Comparison of ENCODE assay signal across 8 cellular contexts in genomic region chr12:50505386-50505827, GRCh38. TPM values are rescaled to one million over a fixed set of nuclear protein-coding genes. Genes with fewer than 3 reads are reported as not detected.
DNase-seq lines count a peak whose midpoint lies in the region; ATAC-seq and TF ChIP-seq lines count a peak whose summit lies in the region.

No MANE protein-coding gene starts in this region.

- H2AFZ ChIP-seq in neuronal stem cell (ENCODE audit: low read length): peak overlapping the region; percentile 99

- DNase-seq in GM03348 (ENCODE audit: low spot score) (peak; percentile 53), LHCN-M2 (ENCODE audit: low read depth) (peak; percentile 31), foreskin fibroblast (peak in 1 of 2 donors; percentile 41), neuronal stem cell (ENCODE audit: low spot score) (peak; percentile 38), vagina (ENCODE audit: extremely low spot score in 2 of 2) (no peak), AML-193 (lab: John Stamatoyannopoulos, UW) (no peak)
- DNase-seq in activated T-cell treated with anti-CD3 and anti-CD28 coated beads, Interleukin-2, amount 50 U/mL, for 4 hours: peak; percentile 19

- TF ChIP-seq CTCF in foreskin fibroblast (IDR thresholded peaks at IDR 0.05; ENCODE audit: low read depth, low read length): no peak
- no peak for TF ChIP-seq CTCF in vagina (IDR thresholded peaks at IDR 0.05)

- H3K27ac ChIP-seq in neuronal stem cell (replicated peaks; ENCODE audit: low read length) (peak overlapping the region; percentile 74), vagina (peak overlapping the region; percentile 98)

- no peaks in the 10 kb centered on the region for H3K27me3 Mint-ChIP-seq in activated T-cell treated with anti-CD3 and anti-CD28 coated beads, Interleukin-2, amount 50 U/mL, for 4 hours (ENCODE audit: low read depth)

- H2BK120ac ChIP-seq in neuronal stem cell (ENCODE audit: low read depth, low read length): peak overlapping the region; percentile 58

- WGBS in neuronal stem cell (ENCODE audit: extremely low coverage in 2 of 2, insufficient read length in 2 of 2, insufficient replicate concordance in 1 of 2), 2 donors: no CpG with 5 or more reads among the region's 13 CpGs

- peaks cover 0 to 14% of the 10 kb centered on the region in 2 donors for H3K36me3 ChIP-seq in neuronal stem cell (replicated peaks in 1 of 2; ENCODE audit: control insufficient read depth in 2 of 2, insufficient read depth in 2 of 2, low read length in 2 of 2)
- H3K36me3 ChIP-seq in vagina: no peaks in the 10 kb centered on the region

- H3K4ac ChIP-seq in neuronal stem cell (ENCODE audit: low read length): no peak overlapping the region

- H3K9ac ChIP-seq in neuronal stem cell (ENCODE audit: low read depth, low read length, poor library complexity): peak overlapping the region; percentile 95

- H3K23ac ChIP-seq in neuronal stem cell (ENCODE audit: low read depth, low read length, poor library complexity): peak overlapping the region; percentile 98

- H2BK5ac ChIP-seq in neuronal stem cell (ENCODE audit: low read length): peak overlapping the region; percentile 87

- H3K4me1 ChIP-seq in neuronal stem cell (ENCODE audit: control insufficient read depth in 2 of 2, insufficient read depth in 1 of 2, low read depth in 1 of 2, low read length in 2 of 2) (peaks cover 1 to 12% of the 10 kb centered on the region in 2 donors), vagina (peaks cover 52% of the 10 kb centered on the region)

- intact Hi-C loops in vagina (cut with DNase I): no loop called here

- no peak overlapping the region for H4K91ac ChIP-seq in neuronal stem cell (ENCODE audit: low read depth, low read length, poor library complexity)

- peaks cover 46% of the 10 kb centered on the region for H3K4me1 Mint-ChIP-seq in activated T-cell treated with anti-CD3 and anti-CD28 coated beads, Interleukin-2, amount 50 U/mL, for 4 hours (ENCODE audit: low read depth)

- H2AK5ac ChIP-seq in neuronal stem cell (ENCODE audit: low read depth, low read length): peak overlapping the region; percentile 51

- no peak overlapping the region for H4K8ac ChIP-seq in neuronal stem cell (ENCODE audit: low read depth, low read length)

- H3K4me2 ChIP-seq in neuronal stem cell (ENCODE audit: insufficient read depth, low read length, poor library complexity, severe bottlenecking): peak overlapping the region; percentile 87

- peak overlapping the region; percentile 98 for H3K4me3 Mint-ChIP-seq in activated T-cell treated with anti-CD3 and anti-CD28 coated beads, Interleukin-2, amount 50 U/mL, for 4 hours

- H3K27me3 ChIP-seq in neuronal stem cell (ENCODE audit: control insufficient read depth in 3 of 3, insufficient read depth in 3 of 3, low read depth in 1 of 3, low read length in 3 of 3): no peaks in the 10 kb centered on the region
- H3K27me3 ChIP-seq in vagina: no peaks in the 10 kb centered on the region

- H3K14ac ChIP-seq in neuronal stem cell (ENCODE audit: low read length): no peak overlapping the region

- H2BK12ac ChIP-seq in neuronal stem cell (ENCODE audit: low read length): no peak overlapping the region

- H3K36me3 Mint-ChIP-seq in activated T-cell treated with anti-CD3 and anti-CD28 coated beads, Interleukin-2, amount 50 U/mL, for 4 hours (ENCODE audit: insufficient read depth): no peaks in the 10 kb centered on the region

- TF ChIP-seq POLR2A in vagina (IDR thresholded peaks at IDR 0.05): no peak

- H3K9me3 Mint-ChIP-seq in activated T-cell treated with anti-CD3 and anti-CD28 coated beads, Interleukin-2, amount 50 U/mL, for 4 hours: no peaks in the 10 kb centered on the region

- H3K9me3 ChIP-seq in neuronal stem cell (replicated peaks in 1 of 2; ENCODE audit: control insufficient read depth in 2 of 2, insufficient read depth in 1 of 2, low read depth in 1 of 2, low read length in 2 of 2): no peaks in the 10 kb centered on the region
- H3K9me3 ChIP-seq in vagina: no peaks in the 10 kb centered on the region

- H3K79me1 ChIP-seq in neuronal stem cell (ENCODE audit: low read depth, low read length): peaks cover 3% of the 10 kb centered on the region

- H3K18ac ChIP-seq in neuronal stem cell (ENCODE audit: low read length): peak overlapping the region; percentile 98

- peak overlapping the region; percentile 82 to 84 for H3K4me3 ChIP-seq in foreskin fibroblast (ENCODE audit: low read depth in 1 of 2, low read length in 2 of 2)
- H3K4me3 ChIP-seq in neuronal stem cell (ENCODE audit: low read length in 2 of 2): peak overlapping the region; percentile 98
- peak overlapping the region; percentile 88 to 90 for H3K4me3 ChIP-seq in vagina

- no peak overlapping the region for H2BK15ac ChIP-seq in neuronal stem cell (ENCODE audit: low read length)

- ATAC-seq in GM21717 (IDR thresholded peaks at IDR 0.05; ENCODE audit: unreplicated experiment): peak; percentile 25
- peak; percentile 38 to 47 for ATAC-seq in activated T-cell treated with anti-CD3 and anti-CD28 coated beads, Interleukin-2, amount 50 U/mL, for 4 hours

RNA-seq across cellular contexts. Expression of gene DIP2B, which starts 0.6 kb away (rescaled TPM):
- total RNA-seq in LHCN-M2 (2014; rRNA removed) (15.1 and 19.0 TPM in 2 replicates), vagina (32.2 TPM)
- polyA plus RNA-seq in LHCN-M2 (2012): 4.1 TPM
- total RNA-seq in activated T-cell treated with anti-CD3 and anti-CD28 coated beads, Interleukin-2, amount 50 U/mL, for 4 hours: 10 to 100 TPM; 29.9 to 49.0 (median 40.2) TPM
- polyA plus RNA-seq in neuronal stem cell (2013, experiment 1 of 2): 10.1 TPM
- 11.0 TPM for polyA plus RNA-seq in neuronal stem cell (2013, experiment 2 of 2)

Comparison
In these comparisons a context has a peak if more than half of its experiments do, and no peak if none do; other contexts are left out.
1. DNase-seq: peak in GM03348 (single experiment), LHCN-M2 (single experiment), activated T-cell treated with anti-CD3 and anti-CD28 coated beads, Interleukin-2, amount 50 U/mL, for 4 hours (single experiment) and neuronal stem cell (single experiment); none in vagina (0 of 2) and AML-193 (0 of 2).
2. Peak in every context shown above with its lines, with median percentiles within 50 percentile points of each other: H3K4me3 ChIP-seq.